Comparison of ENCODE assay signal across 13 cellular contexts in the genomic region with DNA sequence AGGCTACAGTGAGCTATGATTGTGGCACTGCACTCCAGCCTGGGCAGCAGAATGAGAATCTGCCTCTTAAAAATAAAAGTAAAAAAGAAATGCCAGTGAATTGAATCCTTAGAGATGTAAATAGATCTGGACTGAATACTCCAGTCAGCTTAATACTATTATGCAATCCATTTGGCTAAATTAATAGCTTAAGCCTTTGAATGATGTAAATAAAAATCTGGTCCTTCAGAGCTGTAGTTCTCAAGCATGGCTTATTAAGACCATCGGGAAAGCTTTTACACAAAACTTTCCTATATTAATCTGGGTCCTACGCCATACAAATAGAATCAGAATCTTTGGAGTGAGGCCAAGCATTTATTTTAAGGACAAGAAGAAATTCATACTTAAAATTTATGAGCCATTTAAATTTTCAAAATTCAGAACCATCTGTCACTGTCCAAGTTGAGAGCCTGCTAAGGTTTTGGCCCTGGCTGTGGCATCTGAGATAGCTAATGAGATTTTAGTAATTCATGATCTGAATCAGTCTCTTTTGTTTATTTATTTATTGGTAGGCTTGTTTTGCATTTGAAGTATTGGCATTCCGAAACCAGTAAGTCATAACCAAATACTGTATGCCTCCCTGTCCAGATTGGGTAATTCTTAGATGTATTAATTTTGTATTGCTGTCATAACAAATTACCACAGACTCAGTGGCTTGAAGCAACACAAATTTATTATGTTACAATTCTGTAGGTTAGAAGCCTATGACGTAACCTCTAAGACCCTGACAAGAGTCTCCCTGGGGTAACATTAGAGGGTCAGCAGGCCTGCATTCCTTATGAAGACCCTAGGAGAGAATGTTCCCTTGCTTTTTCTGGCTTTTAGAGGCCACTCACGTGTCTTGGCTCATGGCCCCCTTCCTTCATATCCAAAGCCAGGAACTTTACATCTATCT.
"Had no signal": no experiment of that assay in that cellular context is flagged by ENCODE, and none has a peak within 500 bp of the region (broad histone marks: within the 10 kb centered on the region; RNA-seq: fewer than 3 reads in every experiment).

No MANE protein-coding gene starts in this region.

- H3K4me3 ChIP-seq: esophagus muscularis mucosa, testis, upper lobe of right lung had no signal

- ATAC-seq: activated naive CD4-positive, alpha-beta T cell treated with anti-CD3 and anti-CD28 coated beads, Interleukin-2, amount 50 U/mL, for 72 hours; activated T-cell treated with anti-CD3 and anti-CD28 coated beads, Interleukin-2, amount 50 U/mL, for 4 hours; stimulated activated naive CD8-positive, alpha-beta T cell treated with anti-CD3 and anti-CD28 coated beads, Interleukin-15, amount 100 ng/mL, for 72 hours; upper lobe of right lung had no signal

- H3K4me1 Mint-ChIP-seq: neural crest cell; stimulated activated naive CD8-positive, alpha-beta T cell treated with anti-CD3 and anti-CD28 coated beads, Interleukin-15, amount 100 ng/mL, for 72 hours had no signal

- H3K27me3 Mint-ChIP-seq: activated CD4-positive, alpha-beta memory T cell treated with anti-CD3 and anti-CD28 coated beads for 36 hours; stimulated activated naive CD8-positive, alpha-beta T cell treated with anti-CD3 and anti-CD28 coated beads, Interleukin-15, amount 100 ng/mL, for 72 hours had no signal

- H3K36me3 ChIP-seq: esophagus muscularis mucosa, upper lobe of right lung had no signal

- H3K27ac ChIP-seq: esophagus muscularis mucosa, testis, upper lobe of right lung had no signal

- H3K27me3 ChIP-seq: esophagus muscularis mucosa, testis, upper lobe of right lung had no signal

- H3K9me3 ChIP-seq: esophagus muscularis mucosa, testis, upper lobe of right lung had no signal

- H3K27ac Mint-ChIP-seq: activated CD4-positive, alpha-beta memory T cell treated with anti-CD3 and anti-CD28 coated beads for 36 hours; activated naive CD4-positive, alpha-beta T cell treated with anti-CD3 and anti-CD28 coated beads, Interleukin-2, amount 50 U/mL, for 72 hours; stimulated activated naive CD8-positive, alpha-beta T cell treated with anti-CD3 and anti-CD28 coated beads, Interleukin-15, amount 100 ng/mL, for 72 hours; T-helper 2 cell treated with Interferon-gamma antibody and Interleukin-4, amounts not matched to agents 5 μg/mL and 100 μg/mL, for 36 hours had no signal

- H3K36me3 Mint-ChIP-seq: activated CD4-positive, alpha-beta memory T cell treated with anti-CD3 and anti-CD28 coated beads for 36 hours; activated naive CD4-positive, alpha-beta T cell treated with anti-CD3 and anti-CD28 coated beads, Interleukin-2, amount 50 U/mL, for 72 hours had no signal

- DNase-seq: activated CD4-positive, alpha-beta memory T cell treated with anti-CD3 and anti-CD28 coated beads for 36 hours; activated CD4-positive, CD25-positive, alpha-beta regulatory T cell treated with anti-CD3 and anti-CD28 coated beads, Interleukin-2, amount 50 U/mL, for 72 hours; activated effector memory CD4-positive, alpha-beta T cell treated with anti-CD3 and anti-CD28 coated beads, Interleukin-2, amount 50 U/mL, for 16 hours; activated T-cell treated with anti-CD3 and anti-CD28 coated beads, Interleukin-2, amount 50 U/mL, for 4 hours; hippocampal formation; stimulated activated CD4-positive, alpha-beta T cell treated with anti-CD3 and anti-CD28 coated beads, Interleukin-4, amount 100 ng/mL, for 4 hours; stimulated activated naive CD8-positive, alpha-beta T cell treated with anti-CD3 and anti-CD28 coated beads, Interleukin-15, amount 100 ng/mL, for 72 hours; testis; upper lobe of right lung had no signal

- H3K4me1 ChIP-seq: esophagus muscularis mucosa, testis, upper lobe of right lung had no signal

- H3K4me3 Mint-ChIP-seq: activated CD4-positive, alpha-beta memory T cell treated with anti-CD3 and anti-CD28 coated beads for 36 hours; activated T-cell treated with anti-CD3 and anti-CD28 coated beads, Interleukin-2, amount 50 U/mL, for 4 hours; neural crest cell; stimulated activated naive CD8-positive, alpha-beta T cell treated with anti-CD3 and anti-CD28 coated beads, Interleukin-15, amount 100 ng/mL, for 72 hours; T-helper 2 cell treated with Interferon-gamma antibody and Interleukin-4, amounts not matched to agents 5 μg/mL and 100 μg/mL, for 36 hours had no signal

- H3K9me3 Mint-ChIP-seq: activated CD4-positive, alpha-beta memory T cell treated with anti-CD3 and anti-CD28 coated beads for 36 hours; activated naive CD4-positive, alpha-beta T cell treated with anti-CD3 and anti-CD28 coated beads, Interleukin-2, amount 50 U/mL, for 72 hours; activated T-cell treated with anti-CD3 and anti-CD28 coated beads, Interleukin-2, amount 50 U/mL, for 4 hours; T-helper 2 cell treated with Interferon-gamma antibody and Interleukin-4, amounts not matched to agents 5 μg/mL and 100 μg/mL, for 36 hours had no signal
